17 cellular contexts compared by ENCODE assay signal in the genomic region with DNA sequence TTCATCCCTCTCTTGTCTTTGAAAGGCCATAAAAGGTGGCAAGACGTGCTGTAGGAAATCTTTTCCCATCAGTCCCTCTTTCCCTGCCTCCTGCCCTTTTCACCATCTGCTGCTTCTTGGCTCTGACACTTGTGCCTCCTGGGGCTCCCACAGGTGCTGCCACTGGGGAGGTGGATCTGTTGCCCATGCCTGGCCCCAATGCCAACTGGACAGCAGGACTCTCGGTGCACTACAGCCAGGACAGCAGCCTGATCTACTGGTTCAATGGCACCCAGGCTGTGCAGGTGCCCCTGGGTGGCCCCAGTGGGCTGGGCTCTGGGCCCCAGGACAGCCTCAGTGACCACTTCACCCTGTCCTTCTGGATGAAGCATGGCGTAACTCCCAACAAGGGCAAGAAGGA. TPM values are rescaled to one million over a fixed set of nuclear protein-coding genes. Genes with fewer than 3 reads are reported as not detected.
DNase-seq lines count a peak whose midpoint lies in the region; ATAC-seq and TF ChIP-seq lines count a peak whose summit lies in the region.
"Had no signal": no experiment of that assay in that cellular context is flagged by ENCODE, and none has a peak within 500 bp of the region (broad histone marks: within the 10 kb centered on the region; RNA-seq: fewer than 3 reads in every experiment).

No MANE protein-coding gene starts in this region.

- no peak for ATAC-seq in stimulated activated effector memory CD8-positive, alpha-beta T cell treated with anti-CD3 and anti-CD28 coated beads, Interleukin-12 subunit alpha, Interleukin-12 subunit beta, amount 100 ng/mL, for 72 hours
- no peak for ATAC-seq in HG02763 (IDR thresholded peaks at IDR 0.05; ENCODE audit: unreplicated experiment)

- H3K4me3 Mint-ChIP-seq in stimulated activated effector memory CD8-positive, alpha-beta T cell treated with anti-CD3 and anti-CD28 coated beads, Interleukin-12 subunit alpha, Interleukin-12 subunit beta, amount 100 ng/mL, for 72 hours = no peak overlapping the region
- H3K4me3 Mint-ChIP-seq in mesothelial cell of epicardium = no peak overlapping the region
- H3K4me3 Mint-ChIP-seq: CD14-positive monocyte; CD4-positive, alpha-beta T cell; CD8-positive, alpha-beta memory T cell; HFFc6 had no signal

- in situ Hi-C loops in G401 (cut with HindIII; ENCODE audit: low sequenced_read_pairs) = no loop called here

- TF ChIP-seq CTCF in mesothelial cell of epicardium (IDR thresholded peaks at IDR 0.05; ENCODE audit: unreplicated experiment) = no peak

- peaks cover 81% of the 10 kb centered on the region for H3K36me3 Mint-ChIP-seq in stimulated activated effector memory CD8-positive, alpha-beta T cell treated with anti-CD3 and anti-CD28 coated beads, Interleukin-12 subunit alpha, Interleukin-12 subunit beta, amount 100 ng/mL, for 72 hours
- H3K36me3 Mint-ChIP-seq in mesothelial cell of epicardium = peaks cover 42% of the 10 kb centered on the region

- peak; percentile 90 for DNase-seq in G401 (ENCODE audit: low spot score)
- DNase-seq in cerebellum (ENCODE audit: low spot score) = peak; percentile 87
- DNase-seq in stimulated activated effector memory CD8-positive, alpha-beta T cell treated with anti-CD3 and anti-CD28 coated beads, Interleukin-12 subunit alpha, Interleukin-12 subunit beta, amount 100 ng/mL, for 72 hours (ENCODE audit: low spot score in 2 of 2) = no peak
- no peak for DNase-seq in mesothelial cell of epicardium (ENCODE audit: low spot score in 2 of 2, unreplicated experiment in 2 of 2)
- no peak for DNase-seq in HUDEP-2 (lab: John Stamatoyannopoulos, UW; ENCODE audit: unreplicated experiment in 76 of 76)
- DNase-seq: AML-193; BE2C; CD4-positive, alpha-beta T cell; CD8-positive, alpha-beta memory T cell; DMS 273 treated with DMSO at 0.1 percent for 48 hours; DMS79; EL; GF-D8; GOT3; HFFc6 had no signal

- peak overlapping the region; percentile 59 for H3K27ac Mint-ChIP-seq in stimulated activated effector memory CD8-positive, alpha-beta T cell treated with anti-CD3 and anti-CD28 coated beads, Interleukin-12 subunit alpha, Interleukin-12 subunit beta, amount 100 ng/mL, for 72 hours
- H3K27ac Mint-ChIP-seq in mesothelial cell of epicardium = no peak overlapping the region
- H3K27ac Mint-ChIP-seq: CD4-positive, alpha-beta T cell; HFFc6 had no signal

- H3K4me1 Mint-ChIP-seq in stimulated activated effector memory CD8-positive, alpha-beta T cell treated with anti-CD3 and anti-CD28 coated beads, Interleukin-12 subunit alpha, Interleukin-12 subunit beta, amount 100 ng/mL, for 72 hours = peaks cover 44% of the 10 kb centered on the region
- H3K4me1 Mint-ChIP-seq in mesothelial cell of epicardium = peaks cover 9% of the 10 kb centered on the region

- H3K27me3 Mint-ChIP-seq in mesothelial cell of epicardium (ENCODE audit: low read depth) = no peaks in the 10 kb centered on the region
- H3K27me3 Mint-ChIP-seq: CD4-positive, alpha-beta T cell; CD8-positive, alpha-beta memory T cell had no signal

- H3K9me3 Mint-ChIP-seq in stimulated activated effector memory CD8-positive, alpha-beta T cell treated with anti-CD3 and anti-CD28 coated beads, Interleukin-12 subunit alpha, Interleukin-12 subunit beta, amount 100 ng/mL, for 72 hours = no peaks in the 10 kb centered on the region
- H3K9me3 Mint-ChIP-seq in mesothelial cell of epicardium = no peaks in the 10 kb centered on the region
- H3K9me3 Mint-ChIP-seq: CD4-positive, alpha-beta T cell; CD8-positive, alpha-beta memory T cell; HFFc6 had no signal

RNA-seq across cellular contexts. Expression of gene CLSTN3, which starts 6.5 kb away (rescaled TPM):
- 14.8 and 17.9 TPM in 2 replicates for total RNA-seq in G401 (2014; rRNA removed; shearing (Covaris generic))
- total RNA-seq in cerebellum (57.6 TPM), mesothelial cell of epicardium (79.1 to 81.3 TPM (median 81.1 TPM) in 3 replicates)

RNA-seq across cellular contexts. Expression of gene RBP5, which starts 8.0 kb away (rescaled TPM):
- not detected in 2 replicates for total RNA-seq in G401 (2014; rRNA removed; shearing (Covaris generic))
- 0.27 TPM for total RNA-seq in cerebellum
- total RNA-seq in mesothelial cell of epicardium = 2.1 to 2.5 TPM (median 2.3 TPM) in 3 replicates
- total RNA-seq: CD4-positive, alpha-beta T cell; HFFc6 had no signal

RNA-seq across cellular contexts. Expression of gene C1RL, which starts 27.7 kb away (rescaled TPM):
- 3.9 and 5.4 TPM in 2 replicates for total RNA-seq in G401 (2014; rRNA removed; shearing (Covaris generic))
- total RNA-seq in cerebellum (7.1 TPM), mesothelial cell of epicardium (50.6 to 59.2 TPM (median 58.5 TPM) in 3 replicates)

RNA-seq across cellular contexts. Expression of gene C1R, which starts 44.4 kb away (rescaled TPM):
- total RNA-seq in G401 (2014; rRNA removed; shearing (Covaris generic)) = 0.78 and 0.98 TPM in 2 replicates
- total RNA-seq in cerebellum (4.6 TPM), mesothelial cell of epicardium (41.5 to 45.9 TPM (median 45.1 TPM) in 3 replicates)

RNA-seq across cellular contexts. Expression of gene PEX5, which starts 52.8 kb away (rescaled TPM):
- total RNA-seq in G401 (2014; rRNA removed; shearing (Covaris generic)) = 62.4 and 64.6 TPM in 2 replicates
- total RNA-seq in cerebellum (40.7 TPM), mesothelial cell of epicardium (47.5 to 50.4 TPM (median 49.4 TPM) in 3 replicates)

Comparison
In these comparisons a context has a peak if more than half of its experiments do, and no peak if none do; other contexts are left out.
1. DNase-seq: peak in G401 (single experiment) and cerebellum (single experiment); none in stimulated activated effector memory CD8-positive, alpha-beta T cell treated with anti-CD3 and anti-CD28 coated beads, Interleukin-12 subunit alpha, Interleukin-12 subunit beta, amount 100 ng/mL, for 72 hours (0 of 2), mesothelial cell of epicardium (0 of 2) and HUDEP-2 (0 of 76).